8 cellular contexts compared by ENCODE assay signal in the genomic region with DNA sequence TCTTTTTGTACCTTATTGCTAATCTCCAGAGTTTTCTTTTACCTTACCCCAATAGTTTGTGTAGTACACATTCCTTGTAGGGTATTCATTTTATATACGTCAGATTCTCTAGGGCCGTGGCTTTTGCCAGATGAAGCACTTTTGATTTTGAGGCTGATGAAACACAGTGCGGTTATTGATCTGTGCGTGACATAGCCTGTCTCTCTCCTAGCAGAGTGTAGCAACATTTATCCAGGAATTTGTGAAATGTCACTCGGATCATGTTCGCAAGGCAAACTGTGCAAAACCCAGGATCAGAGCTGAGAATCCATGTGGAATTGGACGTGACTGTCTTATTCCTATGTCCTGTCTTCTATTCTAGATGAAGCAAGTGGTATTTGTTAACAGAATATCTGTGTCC.
"Had no signal": no experiment of that assay in that cellular context is flagged by ENCODE, and none has a peak within 500 bp of the region (broad histone marks: within the 10 kb centered on the region; RNA-seq: fewer than 3 reads in every experiment).

No MANE protein-coding gene starts in this region.

- H3K27me3 Mint-ChIP-seq: IgD-negative memory B cell had no signal

- H3K27ac Mint-ChIP-seq: HFFc6, IgD-negative memory B cell had no signal

- H3K36me3 Mint-ChIP-seq: IgD-negative memory B cell had no signal

- H3K4me1 ChIP-seq: HAP-1 had no signal

- H3K9me3 Mint-ChIP-seq: HFFc6 had no signal

- ATAC-seq: HCT116 had no signal

- DNase-seq: GOT3, H7, HFFc6, KBM-7 had no signal

- H3K4me3 ChIP-seq: HAP-1 had no signal

- H3K4me3 Mint-ChIP-seq: HFFc6, IgD-negative memory B cell had no signal

- H3K9me3 ChIP-seq: HAP-1 had no signal

- H3K36me3 ChIP-seq: HAP-1 had no signal

- H3K27ac ChIP-seq: HL-60 had no signal

- H3K4me1 Mint-ChIP-seq: IgD-negative memory B cell had no signal
